ENCODE assay signal across 9 cellular contexts in genomic region chr17:47252766-47253512, GRCh38. TPM values are rescaled to one million over a fixed set of nuclear protein-coding genes. Genes with fewer than 3 reads are reported as not detected.
DNase-seq lines count a peak whose midpoint lies in the region; ATAC-seq and TF ChIP-seq lines count a peak whose summit lies in the region.
"Had no signal": no experiment of that assay in that cellular context is flagged by ENCODE, and none has a peak within 500 bp of the region (broad histone marks: within the 10 kb centered on the region; RNA-seq: fewer than 3 reads in every experiment).

No MANE protein-coding gene starts in this region.

- no peak for TF ChIP-seq EP300 in suprapubic skin (IDR thresholded peaks at IDR 0.05)

- ATAC-seq in activated T-helper 17 cell treated with anti-CD3 and anti-CD28 coated beads, Interleukin-2, amount 50 U/mL, for 72 hours (replicated peaks), result no peak
- ATAC-seq in GM21447 (IDR thresholded peaks at IDR 0.05; ENCODE audit: unreplicated experiment) (no peak), HG02678 (IDR thresholded peaks at IDR 0.05; ENCODE audit: unreplicated experiment) (no peak)

- H3K27me3 Mint-ChIP-seq in activated CD4-positive, alpha-beta T cell treated with anti-CD3 and anti-CD28 coated beads, Interleukin-2, amount 10 ng/mL, durations not matched to agents 24 days and 14 days, result peaks cover 68% of the 10 kb centered on the region
- H3K27me3 Mint-ChIP-seq in activated T-helper 17 cell treated with anti-CD3 and anti-CD28 coated beads, Interleukin-2, amount 50 U/mL, for 72 hours, result peaks cover 36% of the 10 kb centered on the region
- peaks cover 11 to 27% (median 16%) of the 10 kb centered on the region in 3 donors for H3K27me3 Mint-ChIP-seq in immature natural killer cell (ENCODE audit: low read depth in 3 of 3)

- H3K27ac ChIP-seq in suprapubic skin, result peak overlapping the region; percentile 86

- TF ChIP-seq POLR2A in suprapubic skin (IDR thresholded peaks at IDR 0.05), result no peak

- intact Hi-C loops in activated CD4-positive, alpha-beta T cell treated with anti-CD3 and anti-CD28 coated beads, Interleukin-2, amount 10 ng/mL, durations not matched to agents 24 days and 14 days (cut with micrococcal nuclease), result no loop called here

- no peaks in the 10 kb centered on the region for H3K36me3 ChIP-seq in suprapubic skin

- peak overlapping the region; percentile 77 for H3K4me3 ChIP-seq in suprapubic skin

- H3K27me3 ChIP-seq in suprapubic skin, result peaks cover 32% of the 10 kb centered on the region

- H3K4me3 Mint-ChIP-seq in activated CD4-positive, alpha-beta T cell treated with anti-CD3 and anti-CD28 coated beads, Interleukin-2, amount 10 ng/mL, durations not matched to agents 24 days and 14 days, result peak overlapping the region; percentile 66
- H3K4me3 Mint-ChIP-seq in activated T-helper 17 cell treated with anti-CD3 and anti-CD28 coated beads, Interleukin-2, amount 50 U/mL, for 72 hours, result peak overlapping the region; percentile 88
- peak overlapping the region; percentile 59 to 75 (median 64) for H3K4me3 Mint-ChIP-seq in immature natural killer cell

- no peak for TF ChIP-seq CTCF in suprapubic skin (IDR thresholded peaks at IDR 0.05)

- 66% methylated on average over 10 of the region's 10 CpGs for WGBS in suprapubic skin

- DNase-seq in activated CD4-positive, alpha-beta T cell treated with anti-CD3 and anti-CD28 coated beads, Interleukin-2, amount 10 ng/mL, durations not matched to agents 24 days and 14 days, result no peak
- no peak for DNase-seq in activated CD4-positive, alpha-beta T cell treated with anti-CD3 and anti-CD28 coated beads for 4 hours
- DNase-seq in immature natural killer cell, result no peak
- DNase-seq in suprapubic skin (ENCODE audit: low spot score in 2 of 2), result no peak
- DNase-seq in mesenteric fat pad (ENCODE audit: low spot score), result no peak

- H3K9me3 Mint-ChIP-seq in activated CD4-positive, alpha-beta T cell treated with anti-CD3 and anti-CD28 coated beads, Interleukin-2, amount 10 ng/mL, durations not matched to agents 24 days and 14 days, result no peaks in the 10 kb centered on the region
- H3K9me3 Mint-ChIP-seq in activated T-helper 17 cell treated with anti-CD3 and anti-CD28 coated beads, Interleukin-2, amount 50 U/mL, for 72 hours, result no peaks in the 10 kb centered on the region
- H3K9me3 Mint-ChIP-seq in immature natural killer cell, result peaks cover 0 to 1% (median 0%) of the 10 kb centered on the region in 6 donors

- peaks cover 36% of the 10 kb centered on the region for H3K4me1 ChIP-seq in suprapubic skin

- no peaks in the 10 kb centered on the region for H3K36me3 Mint-ChIP-seq in activated CD4-positive, alpha-beta T cell treated with anti-CD3 and anti-CD28 coated beads, Interleukin-2, amount 10 ng/mL, durations not matched to agents 24 days and 14 days (ENCODE audit: low read depth)
- no peaks in the 10 kb centered on the region for H3K36me3 Mint-ChIP-seq in activated T-helper 17 cell treated with anti-CD3 and anti-CD28 coated beads, Interleukin-2, amount 50 U/mL, for 72 hours (ENCODE audit: low read depth)
- no peaks in the 10 kb centered on the region for H3K36me3 Mint-ChIP-seq in immature natural killer cell

- H3K4me1 Mint-ChIP-seq in activated CD4-positive, alpha-beta T cell treated with anti-CD3 and anti-CD28 coated beads, Interleukin-2, amount 10 ng/mL, durations not matched to agents 24 days and 14 days, result peaks cover 18% of the 10 kb centered on the region
- H3K4me1 Mint-ChIP-seq in activated T-helper 17 cell treated with anti-CD3 and anti-CD28 coated beads, Interleukin-2, amount 50 U/mL, for 72 hours, result peaks cover 9% of the 10 kb centered on the region
- peaks cover 10 to 12% of the 10 kb centered on the region in 2 donors for H3K4me1 Mint-ChIP-seq in immature natural killer cell

- no peaks in the 10 kb centered on the region for H3K9me3 ChIP-seq in suprapubic skin

- peak overlapping the region; percentile 13 for H3K27ac Mint-ChIP-seq in activated CD4-positive, alpha-beta T cell treated with anti-CD3 and anti-CD28 coated beads, Interleukin-2, amount 10 ng/mL, durations not matched to agents 24 days and 14 days
- H3K27ac Mint-ChIP-seq in activated T-helper 17 cell treated with anti-CD3 and anti-CD28 coated beads, Interleukin-2, amount 50 U/mL, for 72 hours, result no peak overlapping the region
- peak overlapping the region in 1 of 6 donors; percentile 52 for H3K27ac Mint-ChIP-seq in immature natural killer cell

RNA-seq across cellular contexts. Expression of gene ITGB3, which starts 0.7 kb away (rescaled TPM):
- total RNA-seq in activated CD4-positive, alpha-beta T cell treated with anti-CD3 and anti-CD28 coated beads, Interleukin-2, amount 10 ng/mL, durations not matched to agents 24 days and 14 days, result not detected in 2 replicates
- under 1 TPM in 1 of 2 donors, not detected in 1; 0.11 TPM for total RNA-seq in activated T-helper 17 cell treated with anti-CD3 and anti-CD28 coated beads, Interleukin-2, amount 50 U/mL, for 72 hours
- polyA plus RNA-seq in immature natural killer cell, result 10 to 100 TPM in 1 of 3 donors, 1 to 10 TPM in 1, not detected in 1; 1.1 to 11.0 TPM
- total RNA-seq in suprapubic skin (1 to 10 TPM in 3 of 4 donors, under 1 TPM in 1; 0.76 to 6.6 (median 4.6) TPM), mesenteric fat pad (17.9 TPM)

RNA-seq across cellular contexts. Expression of gene MYL4, which starts 43.8 kb away (rescaled TPM):
- total RNA-seq in activated CD4-positive, alpha-beta T cell treated with anti-CD3 and anti-CD28 coated beads, Interleukin-2, amount 10 ng/mL, durations not matched to agents 24 days and 14 days, result not detected in 2 replicates
- under 1 TPM; 0.30 to 0.53 TPM for total RNA-seq in activated T-helper 17 cell treated with anti-CD3 and anti-CD28 coated beads, Interleukin-2, amount 50 U/mL, for 72 hours
- under 1 TPM in 1 of 3 donors, not detected in 2; 0.39 TPM for polyA plus RNA-seq in immature natural killer cell
- total RNA-seq in suprapubic skin (not detected), mesenteric fat pad (1.5 TPM)
- total RNA-seq: subcutaneous adipose tissue had no signal
